In the genomic region with DNA sequence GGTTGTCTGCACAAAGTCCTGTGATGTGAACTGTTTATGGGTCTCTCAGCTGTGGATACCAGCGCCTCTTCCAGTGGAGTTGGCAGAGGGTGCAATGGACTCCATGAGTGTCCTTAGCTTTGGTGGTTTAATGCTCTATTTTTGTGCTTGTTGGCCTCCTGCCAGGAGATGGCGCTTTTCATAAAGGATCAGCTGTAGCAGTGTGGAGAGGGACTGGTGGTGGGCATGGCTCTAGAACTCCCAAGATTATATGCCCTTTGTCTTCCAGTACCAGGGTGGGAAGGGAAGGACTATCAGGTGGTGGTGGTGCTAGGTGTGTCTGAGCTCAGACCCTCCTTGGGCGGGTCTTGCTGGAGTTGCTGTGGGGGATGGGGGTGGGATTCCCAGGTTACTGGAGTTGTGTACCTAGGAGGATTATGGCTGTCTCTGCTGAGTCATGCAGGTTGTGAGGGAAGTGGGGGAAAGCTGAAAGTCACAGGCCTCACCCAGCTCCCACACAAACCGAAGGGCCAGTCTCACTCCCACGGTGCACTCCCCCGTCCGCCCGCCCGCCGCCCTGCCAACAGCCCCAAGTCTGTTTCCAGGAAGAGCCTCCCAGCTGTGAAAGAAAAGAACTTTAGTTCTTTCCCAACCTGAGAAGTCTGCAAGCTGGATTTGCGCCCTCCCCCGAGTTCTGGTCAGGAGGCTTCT, we compare ENCODE assay signal across 1 cellular context.
TF ChIP-seq lines count a peak whose summit lies in the region.

No MANE protein-coding gene starts in this region.

TF ChIP-seq in K562, 482 proteins besides CTCF, POLR2A, EP300 and RAD21 (continued from another document and continues in another):
- TF ChIP-seq, protein P1, sequence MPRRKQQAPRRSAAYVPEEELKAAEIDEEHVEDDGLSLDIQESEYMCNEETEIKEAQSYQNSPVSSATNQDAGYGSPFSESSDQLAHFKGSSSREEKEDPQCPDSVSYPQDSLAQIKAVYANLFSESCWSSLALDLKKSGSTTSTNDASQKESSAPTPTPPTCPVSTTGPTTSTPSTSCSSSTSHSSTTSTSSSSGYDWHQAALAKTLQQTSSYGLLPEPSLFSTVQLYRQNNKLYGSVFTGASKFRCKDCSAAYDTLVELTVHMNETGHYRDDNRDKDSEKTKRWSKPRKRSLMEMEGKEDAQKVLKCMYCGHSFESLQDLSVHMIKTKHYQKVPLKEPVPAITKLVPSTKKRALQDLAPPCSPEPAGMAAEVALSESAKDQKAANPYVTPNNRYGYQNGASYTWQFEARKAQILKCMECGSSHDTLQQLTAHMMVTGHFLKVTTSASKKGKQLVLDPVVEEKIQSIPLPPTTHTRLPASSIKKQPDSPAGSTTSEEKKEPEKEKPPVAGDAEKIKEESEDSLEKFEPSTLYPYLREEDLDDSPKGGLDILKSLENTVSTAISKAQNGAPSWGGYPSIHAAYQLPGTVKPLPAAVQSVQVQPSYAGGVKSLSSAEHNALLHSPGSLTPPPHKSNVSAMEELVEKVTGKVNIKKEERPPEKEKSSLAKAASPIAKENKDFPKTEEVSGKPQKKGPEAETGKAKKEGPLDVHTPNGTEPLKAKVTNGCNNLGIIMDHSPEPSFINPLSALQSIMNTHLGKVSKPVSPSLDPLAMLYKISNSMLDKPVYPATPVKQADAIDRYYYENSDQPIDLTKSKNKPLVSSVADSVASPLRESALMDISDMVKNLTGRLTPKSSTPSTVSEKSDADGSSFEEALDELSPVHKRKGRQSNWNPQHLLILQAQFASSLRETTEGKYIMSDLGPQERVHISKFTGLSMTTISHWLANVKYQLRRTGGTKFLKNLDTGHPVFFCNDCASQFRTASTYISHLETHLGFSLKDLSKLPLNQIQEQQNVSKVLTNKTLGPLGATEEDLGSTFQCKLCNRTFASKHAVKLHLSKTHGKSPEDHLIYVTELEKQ (CRISPR knock-in tag; IDR thresholded peaks at IDR 0.05), result no peak
- no peak for TF ChIP-seq STAT5A (IDR thresholded peaks at IDR 0.05; ENCODE audit: borderline replicate concordance, low read length)
- TF ChIP-seq MIER1 (IDR thresholded peaks at IDR 0.05; ENCODE audit: low read depth), result no peak
- TF ChIP-seq, protein P2, sequence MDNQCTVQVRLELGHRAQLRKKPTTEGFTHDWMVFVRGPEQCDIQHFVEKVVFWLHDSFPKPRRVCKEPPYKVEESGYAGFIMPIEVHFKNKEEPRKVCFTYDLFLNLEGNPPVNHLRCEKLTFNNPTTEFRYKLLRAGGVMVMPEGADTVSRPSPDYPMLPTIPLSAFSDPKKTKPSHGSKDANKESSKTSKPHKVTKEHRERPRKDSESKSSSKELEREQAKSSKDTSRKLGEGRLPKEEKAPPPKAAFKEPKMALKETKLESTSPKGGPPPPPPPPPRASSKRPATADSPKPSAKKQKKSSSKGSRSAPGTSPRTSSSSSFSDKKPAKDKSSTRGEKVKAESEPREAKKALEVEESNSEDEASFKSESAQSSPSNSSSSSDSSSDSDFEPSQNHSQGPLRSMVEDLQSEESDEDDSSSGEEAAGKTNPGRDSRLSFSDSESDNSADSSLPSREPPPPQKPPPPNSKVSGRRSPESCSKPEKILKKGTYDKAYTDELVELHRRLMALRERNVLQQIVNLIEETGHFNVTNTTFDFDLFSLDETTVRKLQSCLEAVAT (IDR thresholded peaks at IDR 0.05), result no peak
- no peak for TF ChIP-seq BRD9 (IDR thresholded peaks at IDR 0.05; ENCODE audit: low read depth, partially characterized antibody)
- TF ChIP-seq MTA2 (IDR thresholded peaks at IDR 0.05; ENCODE audit: low read depth), result no peak
- no peak for TF ChIP-seq ATF1 (CRISPR knock-in tag; IDR thresholded peaks at IDR 0.05)
- no peak for TF ChIP-seq ATF1 (tag; IDR thresholded peaks at IDR 0.05)
- TF ChIP-seq, protein P3, sequence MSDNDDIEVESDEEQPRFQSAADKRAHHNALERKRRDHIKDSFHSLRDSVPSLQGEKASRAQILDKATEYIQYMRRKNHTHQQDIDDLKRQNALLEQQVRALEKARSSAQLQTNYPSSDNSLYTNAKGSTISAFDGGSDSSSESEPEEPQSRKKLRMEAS (CRISPR knock-in tag; IDR thresholded peaks at IDR 0.05), result no peak
- TF ChIP-seq CCNT2 (IDR thresholded peaks at IDR 0.05; ENCODE audit: borderline replicate concordance, extremely low read depth, insufficient read length, low read depth, low read length), result no peak
- TF ChIP-seq, protein P4, sequence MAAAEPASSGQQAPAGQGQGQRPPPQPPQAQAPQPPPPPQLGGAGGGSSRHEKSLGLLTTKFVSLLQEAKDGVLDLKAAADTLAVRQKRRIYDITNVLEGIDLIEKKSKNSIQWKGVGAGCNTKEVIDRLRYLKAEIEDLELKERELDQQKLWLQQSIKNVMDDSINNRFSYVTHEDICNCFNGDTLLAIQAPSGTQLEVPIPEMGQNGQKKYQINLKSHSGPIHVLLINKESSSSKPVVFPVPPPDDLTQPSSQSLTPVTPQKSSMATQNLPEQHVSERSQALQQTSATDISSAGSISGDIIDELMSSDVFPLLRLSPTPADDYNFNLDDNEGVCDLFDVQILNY (CRISPR knock-in tag; IDR thresholded peaks at IDR 0.05), result no peak
- TF ChIP-seq TEAD4 (IDR thresholded peaks at IDR 0.05; ENCODE audit: low read length), result peak; percentile 22; the same call in 1 of the 2 replicates
- TF ChIP-seq TEAD4 (CRISPR knock-in tag; IDR thresholded peaks at IDR 0.05; ENCODE audit: borderline replicate concordance), result no peak
- no peak for TF ChIP-seq NCOA6 (IDR thresholded peaks at IDR 0.05)
- TF ChIP-seq, protein P5, sequence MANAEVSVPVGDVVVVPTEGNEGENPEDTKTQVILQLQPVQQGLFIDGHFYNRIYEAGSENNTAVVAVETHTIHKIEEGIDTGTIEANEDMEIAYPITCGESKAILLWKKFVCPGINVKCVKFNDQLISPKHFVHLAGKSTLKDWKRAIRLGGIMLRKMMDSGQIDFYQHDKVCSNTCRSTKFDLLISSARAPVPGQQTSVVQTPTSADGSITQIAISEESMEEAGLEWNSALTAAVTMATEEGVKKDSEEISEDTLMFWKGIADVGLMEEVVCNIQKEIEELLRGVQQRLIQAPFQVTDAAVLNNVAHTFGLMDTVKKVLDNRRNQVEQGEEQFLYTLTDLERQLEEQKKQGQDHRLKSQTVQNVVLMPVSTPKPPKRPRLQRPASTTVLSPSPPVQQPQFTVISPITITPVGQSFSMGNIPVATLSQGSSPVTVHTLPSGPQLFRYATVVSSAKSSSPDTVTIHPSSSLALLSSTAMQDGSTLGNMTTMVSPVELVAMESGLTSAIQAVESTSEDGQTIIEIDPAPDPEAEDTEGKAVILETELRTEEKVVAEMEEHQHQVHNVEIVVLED (CRISPR knock-in tag; IDR thresholded peaks at IDR 0.05), result no peak
- no peak for TF ChIP-seq TAF15 (IDR thresholded peaks at IDR 0.05; ENCODE audit: low read depth, low read length)
- TF ChIP-seq, protein P6, sequence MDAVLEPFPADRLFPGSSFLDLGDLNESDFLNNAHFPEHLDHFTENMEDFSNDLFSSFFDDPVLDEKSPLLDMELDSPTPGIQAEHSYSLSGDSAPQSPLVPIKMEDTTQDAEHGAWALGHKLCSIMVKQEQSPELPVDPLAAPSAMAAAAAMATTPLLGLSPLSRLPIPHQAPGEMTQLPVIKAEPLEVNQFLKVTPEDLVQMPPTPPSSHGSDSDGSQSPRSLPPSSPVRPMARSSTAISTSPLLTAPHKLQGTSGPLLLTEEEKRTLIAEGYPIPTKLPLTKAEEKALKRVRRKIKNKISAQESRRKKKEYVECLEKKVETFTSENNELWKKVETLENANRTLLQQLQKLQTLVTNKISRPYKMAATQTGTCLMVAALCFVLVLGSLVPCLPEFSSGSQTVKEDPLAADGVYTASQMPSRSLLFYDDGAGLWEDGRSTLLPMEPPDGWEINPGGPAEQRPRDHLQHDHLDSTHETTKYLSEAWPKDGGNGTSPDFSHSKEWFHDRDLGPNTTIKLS (IDR thresholded peaks at IDR 0.05; ENCODE audit: borderline replicate concordance, low read depth), result no peak
- TF ChIP-seq JUNB (CRISPR knock-in tag; conservative IDR thresholded peaks at IDR 0.05), result no peak
- TF ChIP-seq, protein P7, sequence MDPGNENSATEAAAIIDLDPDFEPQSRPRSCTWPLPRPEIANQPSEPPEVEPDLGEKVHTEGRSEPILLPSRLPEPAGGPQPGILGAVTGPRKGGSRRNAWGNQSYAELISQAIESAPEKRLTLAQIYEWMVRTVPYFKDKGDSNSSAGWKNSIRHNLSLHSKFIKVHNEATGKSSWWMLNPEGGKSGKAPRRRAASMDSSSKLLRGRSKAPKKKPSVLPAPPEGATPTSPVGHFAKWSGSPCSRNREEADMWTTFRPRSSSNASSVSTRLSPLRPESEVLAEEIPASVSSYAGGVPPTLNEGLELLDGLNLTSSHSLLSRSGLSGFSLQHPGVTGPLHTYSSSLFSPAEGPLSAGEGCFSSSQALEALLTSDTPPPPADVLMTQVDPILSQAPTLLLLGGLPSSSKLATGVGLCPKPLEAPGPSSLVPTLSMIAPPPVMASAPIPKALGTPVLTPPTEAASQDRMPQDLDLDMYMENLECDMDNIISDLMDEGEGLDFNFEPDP (CRISPR knock-in tag; IDR thresholded peaks at IDR 0.05), result no peak
- TF ChIP-seq RBM25 (IDR thresholded peaks at IDR 0.05; ENCODE audit: low read depth, low read length, severe bottlenecking), result no peak
- TF ChIP-seq, protein P8, sequence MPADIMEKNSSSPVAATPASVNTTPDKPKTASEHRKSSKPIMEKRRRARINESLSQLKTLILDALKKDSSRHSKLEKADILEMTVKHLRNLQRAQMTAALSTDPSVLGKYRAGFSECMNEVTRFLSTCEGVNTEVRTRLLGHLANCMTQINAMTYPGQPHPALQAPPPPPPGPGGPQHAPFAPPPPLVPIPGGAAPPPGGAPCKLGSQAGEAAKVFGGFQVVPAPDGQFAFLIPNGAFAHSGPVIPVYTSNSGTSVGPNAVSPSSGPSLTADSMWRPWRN (IDR thresholded peaks at IDR 0.05; ENCODE audit: low read depth), result 0 out of 2 replicates have a peak, but pooled peaks have one; percentile 27
- no peak for TF ChIP-seq SETDB1 (IDR thresholded peaks at IDR 0.05; ENCODE audit: low read length)
- no peak for TF ChIP-seq JUN (IDR thresholded peaks at IDR 0.05; ENCODE audit: borderline replicate concordance, low read depth, low read length)
- no peak for TF ChIP-seq JUN (CRISPR knock-in tag; IDR thresholded peaks at IDR 0.05; ENCODE audit: borderline replicate concordance)
- TF ChIP-seq, protein P9, sequence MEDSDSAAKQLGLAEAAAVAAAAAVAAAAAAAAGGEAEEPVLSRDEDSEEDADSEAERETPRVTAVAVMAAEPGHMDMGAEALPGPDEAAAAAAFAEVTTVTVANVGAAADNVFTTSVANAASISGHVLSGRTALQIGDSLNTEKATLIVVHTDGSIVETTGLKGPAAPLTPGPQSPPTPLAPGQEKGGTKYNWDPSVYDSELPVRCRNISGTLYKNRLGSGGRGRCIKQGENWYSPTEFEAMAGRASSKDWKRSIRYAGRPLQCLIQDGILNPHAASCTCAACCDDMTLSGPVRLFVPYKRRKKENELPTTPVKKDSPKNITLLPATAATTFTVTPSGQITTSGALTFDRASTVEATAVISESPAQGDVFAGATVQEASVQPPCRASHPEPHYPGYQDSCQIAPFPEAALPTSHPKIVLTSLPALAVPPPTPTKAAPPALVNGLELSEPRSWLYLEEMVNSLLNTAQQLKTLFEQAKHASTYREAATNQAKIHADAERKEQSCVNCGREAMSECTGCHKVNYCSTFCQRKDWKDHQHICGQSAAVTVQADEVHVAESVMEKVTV (CRISPR knock-in tag; IDR thresholded peaks at IDR 0.05), result no peak
- TF ChIP-seq, protein P10, sequence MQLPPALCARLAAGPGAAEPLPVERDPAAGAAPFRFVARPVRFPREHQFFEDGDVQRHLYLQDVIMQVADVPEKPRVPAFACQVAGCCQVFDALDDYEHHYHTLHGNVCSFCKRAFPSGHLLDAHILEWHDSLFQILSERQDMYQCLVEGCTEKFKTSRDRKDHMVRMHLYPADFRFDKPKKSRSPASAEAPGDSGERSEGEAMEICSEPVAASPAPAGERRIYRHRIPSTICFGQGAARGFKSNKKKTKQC (CRISPR knock-in tag; IDR thresholded peaks at IDR 0.05), result no peak
- TF ChIP-seq FOXP1 (CRISPR knock-in tag; IDR thresholded peaks at IDR 0.05), result no peak
- TF ChIP-seq TBL1XR1 (IDR thresholded peaks at IDR 0.05; ENCODE audit: low read length in 2 of 2), result no peak
